In genomic region chr7:154996756-154997155, GRCh38 we compare ENCODE assay signal across 17 cellular contexts. TPM values are rescaled to one million over a fixed set of nuclear protein-coding genes. Genes with fewer than 3 reads are reported as not detected.
DNase-seq lines count a peak whose midpoint lies in the region; ATAC-seq lines count a peak whose summit lies in the region.
"Had no signal": no experiment of that assay in that cellular context is flagged by ENCODE, and none has a peak within 500 bp of the region (broad histone marks: within the 10 kb centered on the region; RNA-seq: fewer than 3 reads in every experiment).

No MANE protein-coding gene starts in this region.

- H3K36me3 Mint-ChIP-seq in T-helper 17 cell (ENCODE audit: low read depth): no peaks in the 10 kb centered on the region

- H3K27ac ChIP-seq in thymus (ENCODE audit: low read depth): peak overlapping the region; percentile 5
- H3K27ac ChIP-seq: HL-60, Peyer's patch, SJCRH30 had no signal

- DNase-seq in HAP-1 (ENCODE audit: low spot score in 2 of 2) (peak; percentile 64 to 84), T-helper 17 cell (no peak), HuH-7 (ENCODE audit: low spot score) (no peak), left lobe of liver (ENCODE audit: low spot score) (no peak)
- DNase-seq in activated CD4-positive, CD25-positive, alpha-beta regulatory T cell treated with anti-CD3 and anti-CD28 coated beads, Interleukin-2, amount 50 U/mL, for 72 hours: no peak
- DNase-seq: BE2C, DMS53, Kasumi-1, NCI-H1436, NCI-H187 treated with DMSO at 0.1 percent for 48 hours, NCI-H2107, NCI-H748 treated with DMSO at 0.1 percent for 48 hours, Peyer's patch, SJCRH30 had no signal

- H3K4me1 Mint-ChIP-seq in T-helper 17 cell: peaks cover 11% of the 10 kb centered on the region

- ATAC-seq in T-helper 17 cell (no peak), left lobe of liver (no peak)

- H3K4me3 ChIP-seq in HAP-1 (no peak overlapping the region), iPS-18c (ENCODE audit: insufficient read depth, low read depth, low read length) (0 out of 2 replicates have a peak overlapping the region, but pooled peaks have one; percentile 2), thymus (ENCODE audit: low read length) (no peak overlapping the region)
- H3K4me3 ChIP-seq: Peyer's patch, SJCRH30 had no signal

- peaks cover 21% of the 10 kb centered on the region for H3K4me1 ChIP-seq in HAP-1
- H3K4me1 ChIP-seq in thymus (ENCODE audit: control insufficient read depth, insufficient read depth, low read length): peaks cover 23% of the 10 kb centered on the region
- H3K4me1 ChIP-seq: BE2C, SJCRH30 had no signal

- H3K27ac Mint-ChIP-seq in T-helper 17 cell: peak overlapping the region; percentile 43

- no peaks in the 10 kb centered on the region for H3K27me3 ChIP-seq in HAP-1 (ENCODE audit: low read depth)
- H3K27me3 ChIP-seq in thymus (ENCODE audit: control insufficient read depth, insufficient read depth): no peaks in the 10 kb centered on the region
- H3K27me3 ChIP-seq: BE2C, Peyer's patch, SJCRH30 had no signal

- WGBS in thymus: 98% methylated on average over 4 of the region's 4 CpGs

- H3K36me3 ChIP-seq in HAP-1 (replicated peaks): peaks cover 55% of the 10 kb centered on the region
- peaks cover 39% of the 10 kb centered on the region for H3K36me3 ChIP-seq in thymus (ENCODE audit: control insufficient read depth, insufficient read depth)

- H3K9me3 ChIP-seq in HAP-1 (no peaks in the 10 kb centered on the region), T-helper 17 cell (ENCODE audit: control insufficient read depth, low read length, poor library complexity, severe bottlenecking) (no peaks in the 10 kb centered on the region), iPS-18c (ENCODE audit: control insufficient read depth, insufficient read depth, low read length) (no peaks in the 10 kb centered on the region), thymus (ENCODE audit: control insufficient read depth) (no peaks in the 10 kb centered on the region)
- H3K9me3 ChIP-seq: BE2C, Peyer's patch, SJCRH30 had no signal

- in situ Hi-C loops in HAP-1 (cut with MboI; ENCODE audit: low sequenced_read_pairs): no loop called here

- no peak overlapping the region for H3K4me3 Mint-ChIP-seq in T-helper 17 cell

- H3K27me3 Mint-ChIP-seq in T-helper 17 cell: no peaks in the 10 kb centered on the region

RNA-seq across cellular contexts. Expression of gene PAXIP1, which starts 6.2 kb away (rescaled TPM):
- total RNA-seq in T-helper 17 cell (10 to 100 TPM; 10.5 to 10.6 TPM), left lobe of liver (5.8 TPM)
- 24.8 TPM for polyA plus RNA-seq in thymus

Comparison
In these comparisons a context has a peak if more than half of its experiments do, and no peak if none do; other contexts are left out.
1. DNase-seq: peak in HAP-1 (2 of 2); none in T-helper 17 cell (0 of 3), activated CD4-positive, CD25-positive, alpha-beta regulatory T cell treated with anti-CD3 and anti-CD28 coated beads, Interleukin-2, amount 50 U/mL, for 72 hours (single experiment), HuH-7 (single experiment) and left lobe of liver (single experiment).